ENCODE assay signal across 8 cellular contexts in the genomic region with DNA sequence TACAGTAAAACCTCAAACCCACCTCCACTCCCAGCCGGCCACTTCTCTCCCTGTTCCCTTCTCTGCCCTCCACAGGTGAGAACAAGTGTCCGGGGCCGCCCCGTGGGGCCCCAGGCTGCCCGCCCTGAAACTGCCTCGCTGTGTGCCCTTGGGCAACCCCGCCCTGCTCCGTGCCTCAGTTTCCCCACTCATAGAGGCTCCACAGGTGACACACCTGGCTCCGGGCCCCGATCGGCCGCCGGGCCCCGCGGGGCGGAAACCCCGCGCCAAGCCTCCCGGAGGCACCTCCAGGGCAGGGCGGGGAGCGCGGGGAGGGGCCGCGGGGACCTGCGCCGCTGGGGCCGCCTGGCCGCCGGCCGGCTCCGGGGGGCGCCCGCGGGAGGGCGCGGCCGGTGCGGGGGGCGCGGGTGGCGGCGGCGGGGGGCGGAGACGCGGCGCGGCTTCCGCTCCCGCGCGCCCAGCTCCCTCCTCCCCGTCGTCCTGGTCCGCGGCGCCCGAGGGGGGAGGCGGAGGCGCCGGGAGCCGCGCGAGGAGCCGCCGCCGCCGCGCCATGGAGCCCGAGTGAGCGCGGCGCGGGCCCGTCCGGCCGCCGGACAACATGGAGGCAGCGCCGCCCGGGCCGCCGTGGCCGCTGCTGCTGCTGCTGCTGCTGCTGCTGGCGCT. TPM values are rescaled to one million over a fixed set of nuclear protein-coding genes. Genes with fewer than 3 reads are reported as not detected.
DNase-seq lines count a peak whose midpoint lies in the region; ATAC-seq, FAIRE-seq and TF ChIP-seq lines count a peak whose summit lies in the region.

A gene (plus strand): TSS at position 475 of the 663 bp plus-strand sequence. CDS start 124 bp downstream, at position 599.

- no peak for FAIRE-seq in H54 (lab: Jason Lieb, UNC)

- no peak for TF ChIP-seq CTCF in WERI-Rb-1 (IDR thresholded peaks at IDR 0.05; ENCODE audit: low read depth, low read length)
- no peak for TF ChIP-seq CTCF in foreskin fibroblast (IDR thresholded peaks at IDR 0.05; ENCODE audit: low read depth, low read length)
- no peak for TF ChIP-seq CTCF in neural progenitor cell (IDR thresholded peaks at IDR 0.05)

- peaks cover 25% of the 10 kb centered on the region for H4K20me1 ChIP-seq in neural progenitor cell (ENCODE audit: low read depth)

- H3K4me1 ChIP-seq in neural progenitor cell = peaks cover 14% of the 10 kb centered on the region

- H3K27ac Mint-ChIP-seq in neural progenitor cell = peak within 1 kb of the TSS; percentile 93

- ATAC-seq in HG02981 (IDR thresholded peaks at IDR 0.05; ENCODE audit: unreplicated experiment) = no peak
- ATAC-seq in GM21723 (IDR thresholded peaks at IDR 0.05; ENCODE audit: unreplicated experiment) = no peak

- DNase-seq in Caki2 (ENCODE audit: low read depth) = no peak
- DNase-seq in H54 (ENCODE audit: insufficient read length, low spot score) = peak; percentile 68
- peak; percentile 31 for DNase-seq in WERI-Rb-1
- DNase-seq in foreskin fibroblast = peak in 1 of 2 donors; percentile 55
- peak; percentile 73 for DNase-seq in neural progenitor cell (ENCODE audit: low spot score)
- DNase-seq in NAMALWA (ENCODE audit: low spot score) = no peak

- no peaks in the 10 kb centered on the region for H3K36me3 ChIP-seq in WERI-Rb-1
- H3K36me3 ChIP-seq in neural progenitor cell = no peaks in the 10 kb centered on the region

- peaks cover 29% of the 10 kb centered on the region for H3F3A ChIP-seq in neural progenitor cell (ENCODE audit: low read depth)

- H3K36me3 Mint-ChIP-seq in neural progenitor cell = no peaks in the 10 kb centered on the region

- TF ChIP-seq POLR2A in H54 (IDR thresholded peaks at IDR 0.05; ENCODE audit: low read depth, low read length) = no peak

- H3K27me3 ChIP-seq in WERI-Rb-1 (ENCODE audit: insufficient read depth, low read depth, severe bottlenecking) (no peaks in the 10 kb centered on the region), neural progenitor cell (peaks cover 24% of the 10 kb centered on the region)

- H2AFZ ChIP-seq in neural progenitor cell (replicated peaks) = peak within 1 kb of the TSS; percentile 11

- no peak within 1 kb of the TSS for H3K9ac ChIP-seq in neural progenitor cell

- H3K27ac ChIP-seq in WERI-Rb-1 = peak within 1 kb of the TSS; percentile 11; the same call in 1 of the 2 replicates
- H3K27ac ChIP-seq in neural progenitor cell = no peak within 1 kb of the TSS

- peaks cover 42% of the 10 kb centered on the region for H3K79me2 ChIP-seq in neural progenitor cell (ENCODE audit: low read depth)

- in situ Hi-C loops in Caki2 (cut with HindIII; ENCODE audit: low pct_unique_long_range_greater_than_20kb, low sequenced_read_pairs) = no loop called here

- peak within 1 kb of the TSS; percentile 100 for H3K4me2 ChIP-seq in neural progenitor cell

- H3K9me3 ChIP-seq in WERI-Rb-1 (ENCODE audit: severe bottlenecking) (no peaks in the 10 kb centered on the region), neural progenitor cell (ENCODE audit: low read depth) (no peaks in the 10 kb centered on the region)

- peak within 1 kb of the TSS; percentile 95 for H3K4me3 Mint-ChIP-seq in neural progenitor cell

- no peaks in the 10 kb centered on the region for H3K9me3 Mint-ChIP-seq in neural progenitor cell

- H3K4me3 ChIP-seq in WERI-Rb-1 (ENCODE audit: low read depth, low read length) = peak within 1 kb of the TSS; percentile 72
- H3K4me3 ChIP-seq in foreskin fibroblast (ENCODE audit: low read depth in 1 of 2, low read length in 2 of 2) = peak within 1 kb of the TSS; percentile 57 to 58
- H3K4me3 ChIP-seq in neural progenitor cell = peak within 1 kb of the TSS; percentile 91

- peaks cover 7% of the 10 kb centered on the region for H3K27me3 Mint-ChIP-seq in neural progenitor cell (ENCODE audit: insufficient read depth, low read depth)

- H3K4me1 Mint-ChIP-seq in neural progenitor cell = peaks cover 32% of the 10 kb centered on the region

RNA-seq across cellular contexts. Expression of the gene that starts here (rescaled TPM):
- 13.5 and 15.4 TPM in 2 replicates for total RNA-seq in Caki2 (2014; rRNA removed; shearing (Covaris generic); ENCODE audit: low replicate concordance)
- 7.3 and 24.0 TPM in 2 replicates for total RNA-seq in neural progenitor cell (ENCODE audit: low replicate concordance)

Comparison
In these comparisons a context has a peak if more than half of its experiments do, and no peak if none do; other contexts are left out.
1. DNase-seq: peak in H54 (single experiment), WERI-Rb-1 (single experiment) and neural progenitor cell (single experiment); none in Caki2 (single experiment) and NAMALWA (single experiment).
2. Peak in every context shown above with its lines, with median percentiles within 50 percentile points of each other: H3K4me3 ChIP-seq.